Comparison of ENCODE assay signal across 8 cellular contexts in the genomic region with DNA sequence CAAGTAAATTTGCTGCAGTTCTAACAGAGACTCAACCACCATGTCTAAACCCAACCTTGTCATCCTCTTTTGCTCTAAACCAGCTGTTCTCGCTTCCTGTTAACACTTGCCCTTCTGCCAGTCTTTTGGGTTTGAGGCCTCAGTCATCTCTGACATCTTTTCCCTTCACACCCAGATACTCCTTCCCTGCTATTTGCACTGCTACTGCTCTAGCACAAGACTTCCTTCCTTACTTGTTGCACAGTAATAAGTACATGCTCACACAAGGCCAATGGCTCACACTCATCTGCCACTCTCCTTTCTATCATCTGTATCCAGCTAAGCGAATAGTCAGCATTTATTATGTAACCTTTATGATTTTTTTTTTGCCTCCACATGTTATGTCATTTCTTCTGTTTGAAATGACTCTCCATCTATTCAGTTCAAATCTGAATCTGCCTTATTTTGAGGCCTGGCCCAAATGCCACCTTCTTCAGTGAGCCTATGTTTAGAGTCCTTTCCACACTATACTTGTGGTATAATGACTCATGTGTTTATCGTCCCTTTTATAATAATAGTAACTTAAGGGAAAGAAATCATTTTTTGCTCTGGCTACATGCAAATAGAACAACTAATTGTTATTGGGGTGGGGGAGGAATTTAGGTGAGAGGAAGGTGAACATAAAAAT. TPM values are rescaled to one million over a fixed set of nuclear protein-coding genes. Genes with fewer than 3 reads are reported as not detected.
DNase-seq lines count a peak whose midpoint lies in the region; ATAC-seq and TF ChIP-seq lines count a peak whose summit lies in the region.

No MANE protein-coding gene starts in this region.

- no peaks in the 10 kb centered on the region for H3K27me3 ChIP-seq in PC-3 (ENCODE audit: low read length)

- intact Hi-C loops in activated CD4-positive, alpha-beta T cell treated with anti-CD3 and anti-CD28 coated beads, Interleukin-2, amount 10 ng/mL, durations not matched to agents 24 days and 14 days (cut with micrococcal nuclease) = no loop called here
- intact Hi-C loops in PC-3 (cut with micrococcal nuclease) = no loop called here

- H3K36me3 Mint-ChIP-seq in activated CD4-positive, alpha-beta T cell treated with anti-CD3 and anti-CD28 coated beads, Interleukin-2, amount 10 ng/mL, durations not matched to agents 24 days and 14 days (ENCODE audit: low read depth) = peaks cover 13% of the 10 kb centered on the region
- H3K36me3 Mint-ChIP-seq in natural killer cell treated with Interleukin-12 subunit alpha and Interleukin-12 subunit beta and Interleukin-15 and Interleukin-18, amount 100 ng/mL, for 72 hours = no peaks in the 10 kb centered on the region

- no peak overlapping the region for H3K4me3 Mint-ChIP-seq in activated CD4-positive, alpha-beta T cell treated with anti-CD3 and anti-CD28 coated beads, Interleukin-2, amount 10 ng/mL, durations not matched to agents 24 days and 14 days
- peak overlapping the region; percentile 59 for H3K4me3 Mint-ChIP-seq in natural killer cell treated with Interleukin-12 subunit alpha and Interleukin-12 subunit beta and Interleukin-15 and Interleukin-18, amount 100 ng/mL, for 72 hours

- H3K9me2 ChIP-seq in PC-3 (replicated peaks; ENCODE audit: low read length) = no peaks in the 10 kb centered on the region

- no peak overlapping the region for H3K9ac ChIP-seq in PC-3 (ENCODE audit: low read length)

- BruUV-seq in PC-3 (replicated peaks; lab: Mats Ljungman, UMichigan) = no TSS peak

- peaks cover 16% of the 10 kb centered on the region for H3K4me1 Mint-ChIP-seq in activated CD4-positive, alpha-beta T cell treated with anti-CD3 and anti-CD28 coated beads, Interleukin-2, amount 10 ng/mL, durations not matched to agents 24 days and 14 days
- peaks cover 12 to 25% of the 10 kb centered on the region in 2 donors for H3K4me1 Mint-ChIP-seq in natural killer cell treated with Interleukin-12 subunit alpha and Interleukin-12 subunit beta and Interleukin-15 and Interleukin-18, amount 100 ng/mL, for 72 hours (ENCODE audit: low read depth in 2 of 2)

- no peak overlapping the region for H3K27ac ChIP-seq in PC-3 (ENCODE audit: low read length)

- ATAC-seq in HG02852 (IDR thresholded peaks at IDR 0.05; ENCODE audit: unreplicated experiment) = peak; percentile 63
- peak; percentile 49 for ATAC-seq in PC-3
- ATAC-seq in natural killer cell treated with Interleukin-12 subunit alpha and Interleukin-12 subunit beta and Interleukin-15 and Interleukin-18, amount 100 ng/mL, for 72 hours = peak; percentile 78 to 95

- peaks cover 39% of the 10 kb centered on the region; the same call in 1 of the 2 replicates for H3K36me3 ChIP-seq in PC-3 (ENCODE audit: low read depth, low read length)

- CTCF ChIA-PET in PC-3 (lab: Charles Lee) = no interaction called here

- no peak overlapping the region for H3K4me3 ChIP-seq in PC-3 (ENCODE audit: low read length)

- H3K4me1 ChIP-seq in PC-3 (ENCODE audit: insufficient read depth, low read length) = no peaks in the 10 kb centered on the region

- H3K9me3 ChIP-seq in PC-3 (ENCODE audit: low read length) = no peaks in the 10 kb centered on the region

- no peak overlapping the region for H2AFZ ChIP-seq in PC-3 (ENCODE audit: low read length)

- H3K27me3 Mint-ChIP-seq in activated CD4-positive, alpha-beta T cell treated with anti-CD3 and anti-CD28 coated beads, Interleukin-2, amount 10 ng/mL, durations not matched to agents 24 days and 14 days = no peaks in the 10 kb centered on the region
- H3K27me3 Mint-ChIP-seq in natural killer cell treated with Interleukin-12 subunit alpha and Interleukin-12 subunit beta and Interleukin-15 and Interleukin-18, amount 100 ng/mL, for 72 hours = no peaks in the 10 kb centered on the region

- TF ChIP-seq CTCF in PC-3 (conservative IDR thresholded peaks at IDR 0.05; ENCODE audit: low read depth, low read length) = no peak

- POLR2A ChIA-PET in PC-3 (lab: Charles Lee; ENCODE audit: unreplicated experiment) = interaction anchor here (0.5 kb wide), 1 partner anchor 99 kb away, joined by 3 read pairs; no protein-coding TSS in a partner anchor

- H4K20me1 ChIP-seq in PC-3 (ENCODE audit: low read length) = 0 out of 2 replicates have a peak, but pooled peaks cover 3% of the 10 kb centered on the region

- no peak overlapping the region for H3K27ac Mint-ChIP-seq in activated CD4-positive, alpha-beta T cell treated with anti-CD3 and anti-CD28 coated beads, Interleukin-2, amount 10 ng/mL, durations not matched to agents 24 days and 14 days
- H3K27ac Mint-ChIP-seq in natural killer cell treated with Interleukin-12 subunit alpha and Interleukin-12 subunit beta and Interleukin-15 and Interleukin-18, amount 100 ng/mL, for 72 hours = peak overlapping the region; percentile 48 to 67

- H3K9me3 Mint-ChIP-seq in activated CD4-positive, alpha-beta T cell treated with anti-CD3 and anti-CD28 coated beads, Interleukin-2, amount 10 ng/mL, durations not matched to agents 24 days and 14 days = no peaks in the 10 kb centered on the region
- H3K9me3 Mint-ChIP-seq in natural killer cell treated with Interleukin-12 subunit alpha and Interleukin-12 subunit beta and Interleukin-15 and Interleukin-18, amount 100 ng/mL, for 72 hours = no peaks in the 10 kb centered on the region

- peak; percentile 62 for DNase-seq in activated CD4-positive, alpha-beta T cell treated with anti-CD3 and anti-CD28 coated beads, Interleukin-2, amount 10 ng/mL, durations not matched to agents 24 days and 14 days
- DNase-seq in activated CD4-positive, alpha-beta T cell treated with anti-CD3 and anti-CD28 coated beads, Interleukin-2, amount 50 U/mL, for 48 hours = no peak
- DNase-seq in PC-3 = no peak
- DNase-seq in natural killer cell treated with Interleukin-12 subunit alpha and Interleukin-12 subunit beta and Interleukin-15 and Interleukin-18, amount 100 ng/mL, for 72 hours (ENCODE audit: low spot score) = no peak
- DNase-seq in NCI-H1105 treated with DMSO at 0.1 percent for 48 hours (lab: John Stamatoyannopoulos, UW) = no peak
- DNase-seq in iPS-NIHi11 (ENCODE audit: low spot score) = no peak
- DNase-seq in hippocampal formation (lab: John Stamatoyannopoulos, UW) = no peak

- no peaks in the 10 kb centered on the region for H3F3A ChIP-seq in PC-3 (ENCODE audit: low read length, unreplicated experiment)

- no peak overlapping the region for H3K4me2 ChIP-seq in PC-3 (ENCODE audit: low read length)

- H3K79me2 ChIP-seq in PC-3 (ENCODE audit: low read length) = no peaks in the 10 kb centered on the region

RNA-seq across cellular contexts. Expression of a gene that starts 22.5 kb away (rescaled TPM):
- total RNA-seq in activated CD4-positive, alpha-beta T cell treated with anti-CD3 and anti-CD28 coated beads, Interleukin-2, amount 10 ng/mL, durations not matched to agents 24 days and 14 days = not detected in 2 replicates
- total RNA-seq in PC-3 (2014; rRNA removed) = 0.07 TPM in 1 of 2 replicates, not detected in the other
- not detected for total RNA-seq in natural killer cell treated with Interleukin-12 subunit alpha and Interleukin-12 subunit beta and Interleukin-15 and Interleukin-18, amount 100 ng/mL, for 72 hours
